ENCODE assay signal across 31 cellular contexts in genomic region chr11:128988224-128988970, GRCh38. TPM values are rescaled to one million over a fixed set of nuclear protein-coding genes. Genes with fewer than 3 reads are reported as not detected.
"Had no signal": no experiment of that assay in that cellular context is flagged by ENCODE, and none has a peak within 500 bp of the region (broad histone marks: within the 10 kb centered on the region; RNA-seq: fewer than 3 reads in every experiment).

No MANE protein-coding gene starts in this region.

- H3K4me3 Mint-ChIP-seq: activated CD4-positive, alpha-beta T cell treated with anti-CD3 and anti-CD28 coated beads for 36 hours; activated CD4-positive, alpha-beta T cell treated with anti-CD3 and anti-CD28 coated beads, Interleukin-2, amount 10 ng/mL, durations not matched to agents 7 days and 5 days; activated CD8-positive, alpha-beta T cell treated with anti-CD3 and anti-CD28 coated beads, Interleukin-2, amount 10 ng/mL, durations not matched to agents 7 days and 5 days; activated naive CD4-positive, alpha-beta T cell treated with anti-CD3 and anti-CD28 coated beads for 36 hours; activated T-cell treated with anti-CD3 and anti-CD28 coated beads, Interleukin-2, amount 50 U/mL, for 24 hours had no signal

- H3K36me3 ChIP-seq: adrenal gland, breast epithelium had no signal

- ATAC-seq: activated CD4-positive, alpha-beta T cell treated with anti-CD3 and anti-CD28 coated beads for 36 hours; activated CD4-positive, CD25-positive, alpha-beta regulatory T cell treated with anti-CD3 and anti-CD28 coated beads, Interleukin-2, amount 50 U/mL, for 24 hours; activated CD8-positive, alpha-beta T cell treated with anti-CD3 and anti-CD28 coated beads, Interleukin-2, amount 10 ng/mL, durations not matched to agents 7 days and 5 days; activated naive CD4-positive, alpha-beta T cell treated with anti-CD3 and anti-CD28 coated beads, Interleukin-2, amount 50 U/mL, for 72 hours; body of pancreas had no signal

- H2AFZ ChIP-seq: PC-9 had no signal

- DNase-seq: activated CD4-positive, alpha-beta T cell treated with anti-CD3 and anti-CD28 coated beads for 36 hours; activated CD4-positive, alpha-beta T cell treated with anti-CD3 and anti-CD28 coated beads, Interleukin-2, amount 10 ng/mL, durations not matched to agents 7 days and 5 days; activated CD4-positive, alpha-beta T cell treated with anti-CD3 and anti-CD28 coated beads, Interleukin-2, amount 50 U/mL, for 48 hours; activated CD8-positive, alpha-beta T cell treated with anti-CD3 and anti-CD28 coated beads, Interleukin-2, amount 10 ng/mL, durations not matched to agents 7 days and 5 days; activated gamma-delta T cell; activated naive CD4-positive, alpha-beta T cell treated with anti-CD3 and anti-CD28 coated beads for 36 hours; activated T-cell treated with anti-CD3 and anti-CD28 coated beads, Interleukin-2, amount 50 U/mL, for 24 hours; adrenal gland; body of pancreas; Kasumi-1; KG1; NCI-H1105; NCI-H1417 treated with DMSO at 0.1 percent for 48 hours; NCI-H187 treated with DMSO at 0.1 percent for 48 hours; NCI-H2081 treated with DMSO at 0.1 percent for 48 hours; NCI-H226; NCI-H446 treated with DMSO at 0.1 percent for 48 hours; NCI-H524; PC-9; Right ventricle myocardium superior; SW 1271; T-helper 1 cell; T-helper 2 cell; T1000 had no signal

- FAIRE-seq: astrocyte had no signal

- H3K4me1 ChIP-seq: adrenal gland, breast epithelium had no signal

- H3K4me3 ChIP-seq: adrenal gland, body of pancreas, breast epithelium, PC-9 had no signal

- H3K27ac ChIP-seq: adrenal gland, body of pancreas, breast epithelium, PC-9 had no signal

- H3K27me3 ChIP-seq: adrenal gland, body of pancreas, breast epithelium had no signal

- H3K4me2 ChIP-seq: PC-9 had no signal

- H3K9me3 Mint-ChIP-seq: activated naive CD4-positive, alpha-beta T cell treated with anti-CD3 and anti-CD28 coated beads for 36 hours had no signal

- H3K9me3 ChIP-seq: body of pancreas, breast epithelium had no signal

- H3K27ac Mint-ChIP-seq: activated CD4-positive, alpha-beta T cell treated with anti-CD3 and anti-CD28 coated beads for 36 hours; activated CD4-positive, alpha-beta T cell treated with anti-CD3 and anti-CD28 coated beads, Interleukin-2, amount 10 ng/mL, durations not matched to agents 7 days and 5 days; activated CD8-positive, alpha-beta T cell treated with anti-CD3 and anti-CD28 coated beads, Interleukin-2, amount 10 ng/mL, durations not matched to agents 7 days and 5 days; activated naive CD4-positive, alpha-beta T cell treated with anti-CD3 and anti-CD28 coated beads for 36 hours; activated naive CD4-positive, alpha-beta T cell treated with anti-CD3 and anti-CD28 coated beads, Interleukin-2, amount 50 U/mL, for 72 hours; activated T-cell treated with anti-CD3 and anti-CD28 coated beads, Interleukin-2, amount 50 U/mL, for 24 hours; activated T-helper 2 cell treated with anti-CD3 and anti-CD28 coated beads, Interferon-gamma antibody, Interleukin-2, Interleukin-4, amounts not matched to agents 10 μg/mL and 5 μg/mL and 100 μg/mL, durations not matched to agents 14 hours and 24 hours and 36 hours had no signal

- H3K27me3 Mint-ChIP-seq: activated CD4-positive, alpha-beta T cell treated with anti-CD3 and anti-CD28 coated beads for 36 hours; activated CD4-positive, alpha-beta T cell treated with anti-CD3 and anti-CD28 coated beads, Interleukin-2, amount 10 ng/mL, durations not matched to agents 7 days and 5 days; activated T-cell treated with anti-CD3 and anti-CD28 coated beads, Interleukin-2, amount 50 U/mL, for 24 hours had no signal

- H3K36me3 Mint-ChIP-seq: activated naive CD4-positive, alpha-beta T cell treated with anti-CD3 and anti-CD28 coated beads, Interleukin-2, amount 50 U/mL, for 72 hours had no signal

RNA-seq across cellular contexts. Expression of gene TP53AIP1, which starts 45.7 kb away (rescaled TPM):
- total RNA-seq: activated CD4-positive, alpha-beta T cell treated with anti-CD3 and anti-CD28 coated beads for 36 hours; activated CD4-positive, alpha-beta T cell treated with anti-CD3 and anti-CD28 coated beads, Interleukin-2, amount 10 ng/mL, durations not matched to agents 7 days and 5 days; activated CD8-positive, alpha-beta T cell treated with anti-CD3 and anti-CD28 coated beads, Interleukin-2, amount 10 ng/mL, durations not matched to agents 7 days and 5 days; activated naive CD4-positive, alpha-beta T cell treated with anti-CD3 and anti-CD28 coated beads for 36 hours; activated naive CD4-positive, alpha-beta T cell treated with anti-CD3 and anti-CD28 coated beads, Interleukin-2, amount 50 U/mL, for 72 hours; activated T-helper 2 cell treated with anti-CD3 and anti-CD28 coated beads, Interferon-gamma antibody, Interleukin-2, Interleukin-4, amounts not matched to agents 10 μg/mL and 5 μg/mL and 100 μg/mL, durations not matched to agents 14 hours and 24 hours and 36 hours; body of pancreas; cardiac septum; M059J; PC-9; Right ventricle myocardium superior had no signal
